ENCODE assay signal across 7 cellular contexts in the genomic region with DNA sequence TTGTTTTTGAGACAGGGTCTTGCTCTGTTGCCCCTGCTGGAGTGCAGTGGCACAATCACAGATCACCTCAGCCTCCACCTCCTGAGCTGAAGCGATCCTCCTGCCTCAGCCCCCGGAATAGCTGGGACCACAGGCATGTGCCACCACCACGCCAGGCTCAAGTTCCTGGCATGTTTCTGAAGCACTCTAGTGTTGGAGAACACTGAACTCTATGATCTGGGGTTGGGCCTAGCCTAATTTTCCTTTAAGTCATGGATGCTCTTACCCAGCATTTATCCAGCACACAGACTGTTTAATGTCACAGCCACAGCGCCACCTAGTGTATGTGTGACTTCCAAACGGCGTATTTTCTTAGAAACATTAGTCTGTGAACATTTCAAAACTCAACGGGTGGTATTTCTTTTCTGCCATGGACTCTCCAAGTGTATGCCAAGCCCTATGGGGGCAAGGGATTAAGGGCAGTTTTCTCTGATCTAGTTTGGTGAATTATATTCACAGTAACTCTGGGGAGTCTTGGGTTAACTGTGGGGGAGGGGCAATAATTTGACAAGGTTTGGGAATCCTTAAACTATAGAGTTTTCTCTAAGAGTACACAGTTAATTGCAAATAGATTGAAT.
DNase-seq lines count a peak whose midpoint lies in the region; ATAC-seq, FAIRE-seq and TF ChIP-seq lines count a peak whose summit lies in the region.

No MANE protein-coding gene starts in this region.

- peak; percentile 91 for FAIRE-seq in TTC549 (lab: Jason Lieb, UNC)

- in situ Hi-C loops in GM13977 (cut with MboI; ENCODE audit: low pct_unique_long_range_greater_than_20kb, low sequenced_read_pairs, unreplicated experiment) (loop anchor here (5.0 kb wide), 1 partner anchor 96 kb away; no protein-coding TSS in a partner anchor), astrocyte of the spinal cord (cut with HindIII; ENCODE audit: low sequenced_read_pairs) (no loop called here)

- intact Hi-C loops in spleen (cut with DNase I; ENCODE audit: low total_unique reads), result loop anchor here (2.0 kb wide), 1 partner anchor 98 kb away; no protein-coding TSS in a partner anchor

- H3K4me3 ChIP-seq in astrocyte of the spinal cord (ENCODE audit: low read depth, low read length), result no peak overlapping the region
- H3K4me3 ChIP-seq in spleen, result no peak overlapping the region

- H3K27me3 ChIP-seq in spleen (replicated peaks in 1 of 7), result no peaks in the 10 kb centered on the region

- TF ChIP-seq POLR2A in spleen (IDR thresholded peaks at IDR 0.05), result no peak

- no peaks in the 10 kb centered on the region for H3K9me3 ChIP-seq in spleen

- peak; percentile 77 for DNase-seq in GM13977 (ENCODE audit: low spot score)
- peak; percentile 19 for DNase-seq in NCI-H2029 treated with DMSO at 0.1 percent for 48 hours (lab: John Stamatoyannopoulos, UW)
- DNase-seq in astrocyte of the spinal cord (ENCODE audit: low read depth, low spot score), result peak; percentile 90
- peak; percentile 72 for DNase-seq in iPS DF 4.7 (ENCODE audit: extremely low read depth, low spot score)
- DNase-seq in spleen, result peak; percentile 90

- ATAC-seq in HG02870 (IDR thresholded peaks at IDR 0.05; ENCODE audit: unreplicated experiment), result peak; percentile 46

- no peaks in the 10 kb centered on the region for H3K36me3 ChIP-seq in spleen

- peaks cover 13 to 38% (median 27%) of the 10 kb centered on the region in 6 donors for H3K4me1 ChIP-seq in spleen

- WGBS in spleen, 5 donors, result 25 to 36% (median 29%) methylated on average over 7 of the region's 7 CpGs

- peak overlapping the region; percentile 48 to 81 (median 71) for H3K27ac ChIP-seq in spleen

- TF ChIP-seq CTCF in GM13977 (IDR thresholded peaks at IDR 0.05; ENCODE audit: extremely low read depth, insufficient read depth, missing control alignments) (peak; percentile 85), astrocyte of the spinal cord (IDR thresholded peaks at IDR 0.05; ENCODE audit: low read depth, low read length) (peak; percentile 73), spleen (IDR thresholded peaks at IDR 0.05 in 8 of 11, conservative IDR thresholded peaks at IDR 0.05 in 3 of 11) (peak; percentile 54 to 93 (median 80))

Comparison
In these comparisons a context has a peak if more than half of its experiments do, and no peak if none do; other contexts are left out.
1. DNase-seq: peak in every context shown above with its lines; median percentile 90 in astrocyte of the spinal cord; 90 in spleen; 77 in GM13977; 72 in iPS DF 4.7; 19 in NCI-H2029 treated with DMSO at 0.1 percent for 48 hours.